36 cellular contexts compared by ENCODE assay signal in the genomic region with DNA sequence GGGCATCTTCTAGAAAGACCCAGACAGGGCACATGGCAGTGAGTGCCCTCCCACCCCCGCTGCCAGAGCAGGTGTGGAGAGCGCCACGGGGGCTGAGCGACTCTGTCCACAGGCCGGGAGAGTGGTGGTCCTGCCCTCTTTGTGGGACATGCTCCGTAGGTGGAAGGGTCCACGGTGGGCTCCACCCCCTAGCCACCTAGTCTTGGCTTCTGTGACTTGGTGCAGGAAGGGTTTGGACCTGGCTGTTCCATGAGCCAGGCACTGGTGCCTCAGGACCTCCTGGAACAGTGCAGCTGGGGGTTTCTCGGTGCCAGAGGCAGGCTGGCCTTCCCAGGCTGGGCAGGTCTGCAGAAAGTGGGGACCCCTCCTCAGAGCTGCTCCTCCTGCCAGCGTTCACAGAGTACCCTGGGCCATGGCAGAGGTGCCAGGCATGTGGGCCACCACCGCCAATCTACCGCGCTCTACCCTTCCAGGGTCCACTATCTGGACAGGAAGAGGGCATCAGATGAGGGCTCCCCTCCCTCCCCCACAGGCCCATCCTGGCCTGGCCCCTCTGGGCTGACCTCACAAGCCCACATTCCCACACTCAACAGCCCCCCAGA. TPM values are rescaled to one million over a fixed set of nuclear protein-coding genes. Genes with fewer than 3 reads are reported as not detected.
"Had no signal": no experiment of that assay in that cellular context is flagged by ENCODE, and none has a peak within 500 bp of the region (broad histone marks: within the 10 kb centered on the region; RNA-seq: fewer than 3 reads in every experiment).

No MANE protein-coding gene starts in this region.

- H3K4me3 ChIP-seq: PC-9, SJCRH30, SK-N-MC had no signal

- ATAC-seq: activated CD8-positive, alpha-beta memory T cell treated with anti-CD3 and anti-CD28 coated beads, Interleukin-2, amount 10 ng/mL, durations not matched to agents 7 days and 5 days; activated T-cell treated with anti-CD3 and anti-CD28 coated beads, Interleukin-2, amount 50 U/mL, for 72 hours; activated T-helper 17 cell treated with anti-CD3 and anti-CD28 coated beads, Interleukin-2, amount 50 U/mL, for 72 hours had no signal

- H3K4me1 Mint-ChIP-seq: activated T-helper 17 cell treated with anti-CD3 and anti-CD28 coated beads, Interleukin-2, amount 50 U/mL, for 72 hours had no signal

- H3K4me3 Mint-ChIP-seq: activated CD4-positive, alpha-beta memory T cell treated with anti-CD3 and anti-CD28 coated beads, Interleukin-2, amount 10 ng/mL, durations not matched to agents 7 days and 5 days; activated CD8-positive, alpha-beta memory T cell treated with anti-CD3 and anti-CD28 coated beads, Interleukin-2, amount 10 ng/mL, durations not matched to agents 7 days and 5 days; activated naive CD4-positive, alpha-beta T cell treated with anti-CD3 and anti-CD28 coated beads, Interleukin-2, amount 50 U/mL, for 24 hours; activated T-cell treated with anti-CD3 and anti-CD28 coated beads, Interleukin-2, amount 50 U/mL, for 72 hours; activated T-helper 17 cell treated with anti-CD3 and anti-CD28 coated beads, Interleukin-2, amount 50 U/mL, for 72 hours; brain had no signal

- H3K9ac ChIP-seq: KMS-11 had no signal

- DNase-seq: activated CD4-positive, alpha-beta memory T cell treated with anti-CD3 and anti-CD28 coated beads, Interleukin-2, amount 10 ng/mL, durations not matched to agents 7 days and 5 days; activated CD4-positive, alpha-beta T cell treated with anti-CD3 and anti-CD28 coated beads for 1 hour; activated CD4-positive, alpha-beta T cell treated with anti-CD3 and anti-CD28 coated beads for 48 hours; activated CD4-positive, CD25-positive, alpha-beta regulatory T cell; activated CD8-positive, alpha-beta memory T cell treated with anti-CD3 and anti-CD28 coated beads for 24 hours; activated CD8-positive, alpha-beta memory T cell treated with anti-CD3 and anti-CD28 coated beads, Interleukin-2, amount 10 ng/mL, durations not matched to agents 7 days and 5 days; activated CD8-positive, alpha-beta memory T cell treated with anti-CD3 and anti-CD28 coated beads, Interleukin-2, amount 50 U/mL, for 48 hours; activated gamma-delta T cell; activated naive CD4-positive, alpha-beta T cell treated with Interleukin-2 at 50 U/mL for 16 hours; activated T-cell treated with anti-CD3 and anti-CD28 coated beads, Interleukin-2, amount 50 U/mL, for 1 hour; activated T-cell treated with anti-CD3 and anti-CD28 coated beads, Interleukin-2, amount 50 U/mL, for 72 hours; anterior cingulate cortex; caudate nucleus; MM.1S; MV-4-11; NCI-H1092; NCI-H1436 treated with DMSO at 0.1 percent for 48 hours; NCI-H1694 treated with DMSO at 0.1 percent for 48 hours; NCI-H2029; NCI-H510A; NCI-H526; NCI-H748 treated with DMSO at 0.1 percent for 48 hours; NK-92 treated with Interleukin-12 subunit alpha and Interleukin-12 subunit beta, amount 100 ng/mL, for 24 hours; PC-9; SHP77; SJCRH30; T1000; WERI-Rb-1 had no signal

- H3K27ac ChIP-seq: KMS-11, PC-9, SJCRH30, SK-N-MC, WERI-Rb-1 had no signal

- H3K36me3 ChIP-seq: SJCRH30 had no signal

- H3K27ac Mint-ChIP-seq: activated CD4-positive, alpha-beta memory T cell treated with anti-CD3 and anti-CD28 coated beads, Interleukin-2, amount 10 ng/mL, durations not matched to agents 7 days and 5 days; activated naive CD4-positive, alpha-beta T cell treated with anti-CD3 and anti-CD28 coated beads, Interleukin-2, amount 50 U/mL, for 24 hours; activated T-cell treated with anti-CD3 and anti-CD28 coated beads, Interleukin-2, amount 50 U/mL, for 72 hours; activated T-helper 17 cell treated with anti-CD3 and anti-CD28 coated beads, Interleukin-2, amount 50 U/mL, for 72 hours; brain had no signal

- H3K27me3 Mint-ChIP-seq: activated CD4-positive, alpha-beta memory T cell treated with anti-CD3 and anti-CD28 coated beads, Interleukin-2, amount 10 ng/mL, durations not matched to agents 7 days and 5 days; activated CD8-positive, alpha-beta memory T cell treated with anti-CD3 and anti-CD28 coated beads, Interleukin-2, amount 10 ng/mL, durations not matched to agents 7 days and 5 days; activated naive CD4-positive, alpha-beta T cell treated with anti-CD3 and anti-CD28 coated beads, Interleukin-2, amount 50 U/mL, for 24 hours; activated T-helper 17 cell treated with anti-CD3 and anti-CD28 coated beads, Interleukin-2, amount 50 U/mL, for 72 hours had no signal

- H3K9me3 Mint-ChIP-seq: activated CD4-positive, alpha-beta memory T cell treated with anti-CD3 and anti-CD28 coated beads, Interleukin-2, amount 10 ng/mL, durations not matched to agents 7 days and 5 days; activated naive CD4-positive, alpha-beta T cell treated with anti-CD3 and anti-CD28 coated beads, Interleukin-2, amount 50 U/mL, for 24 hours; activated T-cell treated with anti-CD3 and anti-CD28 coated beads, Interleukin-2, amount 50 U/mL, for 72 hours; activated T-helper 17 cell treated with anti-CD3 and anti-CD28 coated beads, Interleukin-2, amount 50 U/mL, for 72 hours; brain had no signal

- H3K36me3 Mint-ChIP-seq: brain had no signal

- H3K9me3 ChIP-seq: SJCRH30 had no signal

RNA-seq across cellular contexts. Expression of a gene that starts 43.4 kb away (rescaled TPM):
- total RNA-seq: activated CD4-positive, alpha-beta memory T cell treated with anti-CD3 and anti-CD28 coated beads, Interleukin-2, amount 10 ng/mL, durations not matched to agents 7 days and 5 days; activated CD8-positive, alpha-beta memory T cell treated with anti-CD3 and anti-CD28 coated beads, Interleukin-2, amount 10 ng/mL, durations not matched to agents 7 days and 5 days; activated T-cell treated with anti-CD3 and anti-CD28 coated beads, Interleukin-2, amount 50 U/mL, for 72 hours; activated T-helper 17 cell treated with anti-CD3 and anti-CD28 coated beads, Interleukin-2, amount 50 U/mL, for 72 hours; bronchial epithelial cell; OCI-LY7; T-helper 1 cell treated with Interleukin-12 subunit alpha and Interleukin-12 subunit beta and Interleukin-4 antibody, amounts not matched to agents 30 ng/mL and 1 ng/mL, for 36 hours had no signal
